Comparison of ENCODE assay signal across 7 cellular contexts in genomic region chr12:55818140-55818728, GRCh38. TPM values are rescaled to one million over a fixed set of nuclear protein-coding genes. Genes with fewer than 3 reads are reported as not detected.
DNase-seq lines count a peak whose midpoint lies in the region; ATAC-seq and TF ChIP-seq lines count a peak whose summit lies in the region.
"Had no signal": no experiment of that assay in that cellular context is flagged by ENCODE, and none has a peak within 500 bp of the region (broad histone marks: within the 10 kb centered on the region; RNA-seq: fewer than 3 reads in every experiment).

No MANE protein-coding gene starts in this region.

- H3K9me3 Mint-ChIP-seq in GM23338, result no peaks in the 10 kb centered on the region
- H3K9me3 Mint-ChIP-seq: IgD-negative memory B cell had no signal

- peaks cover 10% of the 10 kb centered on the region for H3K36me3 ChIP-seq in BJ (ENCODE audit: control insufficient read depth, insufficient read depth, low read length)
- peaks cover 30% of the 10 kb centered on the region for H3K36me3 ChIP-seq in GM23338 (ENCODE audit: insufficient read depth)

- CTCF ChIA-PET in BJ (lab: Yijun Ruan, JAX) (interaction anchor here (0.6 to 4.7 kb wide), 9 partner anchors 11 to 122 kb away, joined by 3 to 20 read pairs (median 5); partner anchors contain the start of genes DNAJC14 and PYM1), RWPE1 (lab: Yijun Ruan, JAX) (interaction anchor here (1.4 kb wide), 1 partner anchor 122 kb away, joined by 5 read pairs; no protein-coding TSS in a partner anchor)

- no peak for DNase-seq in BJ (ENCODE audit: low read depth)
- DNase-seq in GM23338 (ENCODE audit: low spot score), result no peak
- peak; percentile 69 for DNase-seq in RWPE1 (ENCODE audit: low spot score)
- DNase-seq in iris pigment epithelial cell (ENCODE audit: low read depth), result peak; percentile 25
- DNase-seq in cortex of kidney (lab: John Stamatoyannopoulos, UW), result no peak
- DNase-seq in activated naive CD4-positive, alpha-beta T cell treated with Interleukin-2 at 50 U/mL for 16 hours, result no peak

- H4K20me1 ChIP-seq in GM23338 (replicated peaks; ENCODE audit: insufficient read depth), result peaks cover 35% of the 10 kb centered on the region

- H3K27ac Mint-ChIP-seq in GM23338, result no peak overlapping the region
- H3K27ac Mint-ChIP-seq: IgD-negative memory B cell had no signal

- H3K9me2 ChIP-seq in GM23338 (ENCODE audit: insufficient read depth), result no peaks in the 10 kb centered on the region

- H3K36me3 Mint-ChIP-seq in GM23338 (ENCODE audit: low read depth), result peaks cover 46% of the 10 kb centered on the region
- H3K36me3 Mint-ChIP-seq: IgD-negative memory B cell had no signal

- H3K27me3 ChIP-seq in BJ (ENCODE audit: control insufficient read depth, insufficient read depth, low read length) (no peaks in the 10 kb centered on the region), GM23338 (ENCODE audit: insufficient read depth) (no peaks in the 10 kb centered on the region)

- H3K27ac ChIP-seq in GM23338 (ENCODE audit: low read depth), result no peak overlapping the region
- H3K27ac ChIP-seq in RWPE1, result peak overlapping the region; percentile 83

- H3K4me1 ChIP-seq in GM23338 (ENCODE audit: insufficient read depth), result peaks cover 38% of the 10 kb centered on the region

- no peak overlapping the region for H3K4me3 Mint-ChIP-seq in GM23338
- H3K4me3 Mint-ChIP-seq: IgD-negative memory B cell had no signal

- H3K4me1 Mint-ChIP-seq in GM23338, result peaks cover 29% of the 10 kb centered on the region

- H2AFZ ChIP-seq in GM23338, result no peak overlapping the region

- TF ChIP-seq CTCF in BJ (IDR thresholded peaks at IDR 0.05; ENCODE audit: insufficient read depth, low read depth, low read length) (no peak), GM23338 (conservative IDR thresholded peaks at IDR 0.05; ENCODE audit: low read depth in 2 of 2) (no peak), RWPE1 (conservative IDR thresholded peaks at IDR 0.05; ENCODE audit: low read depth) (no peak)

- ATAC-seq in GM23338, result peak; percentile 21

- H3K27me3 Mint-ChIP-seq in GM23338 (ENCODE audit: insufficient read depth, low read depth, poor library complexity), result peaks cover 3% of the 10 kb centered on the region
- H3K27me3 Mint-ChIP-seq: IgD-negative memory B cell had no signal

- peak overlapping the region; percentile 93 for H3K4me2 ChIP-seq in GM23338

- peak overlapping the region; percentile 76 for H3K4me3 ChIP-seq in BJ (ENCODE audit: low read depth, low read length)
- H3K4me3 ChIP-seq in GM23338, result peak overlapping the region; percentile 82

- POLR2A ChIA-PET in BJ (lab: Charles Lee) (interaction anchor here (0.6 to 2.9 kb wide), 5 partner anchors 12 to 143 kb away, joined by 3 to 30 read pairs (median 4); partner anchors contain the start of gene DNAJC14), RWPE1 (lab: Yijun Ruan, JAX; ENCODE audit: low non-redundant PET) (interaction anchor here (0.9 to 1.4 kb wide), 2 partner anchors 11 to 110 kb away, joined by 3 to 12 read pairs; partner anchors contain the start of genes DNAJC14 and PYM1)

- peaks cover 59% of the 10 kb centered on the region for H3K79me2 ChIP-seq in GM23338 (replicated peaks; ENCODE audit: insufficient read depth)

- H3F3A ChIP-seq in GM23338 (replicated peaks; ENCODE audit: low read depth), result peaks cover 31% of the 10 kb centered on the region; the same call in 1 of the 2 replicates

TF ChIP-seq in GM23338, 12 proteins besides CTCF, POLR2A, EP300 and RAD21 (continues in another document):
- no peak for TF ChIP-seq ETS1 (IDR thresholded peaks at IDR 0.05)
- no peak for TF ChIP-seq POLR2AphosphoS5 (IDR thresholded peaks at IDR 0.05; ENCODE audit: low read depth)
- no peak for TF ChIP-seq ZNF462 (CRISPR knock-in tag; IDR thresholded peaks at IDR 0.05)
- no peak for TF ChIP-seq STAT1 (IDR thresholded peaks at IDR 0.05; ENCODE audit: unreplicated experiment)
- TF ChIP-seq NANOG (IDR thresholded peaks at IDR 0.05; ENCODE audit: borderline replicate concordance), result no peak
- TF ChIP-seq EZH2 (IDR thresholded peaks at IDR 0.05; ENCODE audit: low read depth, unreplicated experiment), result no peak
- no peak for TF ChIP-seq CREB1 (CRISPR knock-in tag; IDR thresholded peaks at IDR 0.05; ENCODE audit: low read depth)
- TF ChIP-seq JUNB (IDR thresholded peaks at IDR 0.05; ENCODE audit: unreplicated experiment), result no peak

RNA-seq across cellular contexts. Expression of gene ORMDL2, which starts 0.4 kb away (rescaled TPM):
- polyA plus RNA-seq in BJ (2011; rRNA removed) (47.4 and 63.9 TPM in 2 replicates), GM23338 (2016; fragmentation: Nextera tagmentation; extraction: Ambion mirVana) (55.1 and 58.7 TPM in 2 replicates)
- 40.1 and 57.1 TPM in 2 replicates for polyA minus RNA-seq in BJ (2011; rRNA and poly(A)+ RNA removed)
- 12.4 and 18.0 TPM in 2 replicates for total RNA-seq in GM23338 (2014; rRNA removed; shearing (Covaris generic))

RNA-seq across cellular contexts. Expression of gene SARNP, which starts 0.7 kb away (rescaled TPM):
- polyA plus RNA-seq in BJ (2011; rRNA removed) (52.1 and 102 TPM in 2 replicates), GM23338 (2016; fragmentation: Nextera tagmentation; extraction: Ambion mirVana) (291 and 313 TPM in 2 replicates)
- 17.8 and 23.2 TPM in 2 replicates for polyA minus RNA-seq in BJ (2011; rRNA and poly(A)+ RNA removed)
- total RNA-seq in GM23338 (2014; rRNA removed; shearing (Covaris generic)), result 96.0 and 115 TPM in 2 replicates

RNA-seq across cellular contexts. Expression of gene DNAJC14, which starts 11.2 kb away (rescaled TPM):
- polyA plus RNA-seq in BJ (2011; rRNA removed), result 6.4 and 8.4 TPM in 2 replicates
- polyA minus RNA-seq in BJ (2011; rRNA and poly(A)+ RNA removed), result 8.2 and 9.8 TPM in 2 replicates
- total RNA-seq in GM23338 (2014; rRNA removed; shearing (Covaris generic)), result 28.9 and 35.1 TPM in 2 replicates
- 8.9 and 9.7 TPM in 2 replicates for polyA plus RNA-seq in GM23338 (2016; fragmentation: Nextera tagmentation; extraction: Ambion mirVana)

RNA-seq across cellular contexts. Expression of gene MMP19, which starts 24.5 kb away (rescaled TPM):
- polyA plus RNA-seq in BJ (2011; rRNA removed) (34.2 and 40.7 TPM in 2 replicates), GM23338 (2016; fragmentation: Nextera tagmentation; extraction: Ambion mirVana) (0.17 and 1.5 TPM in 2 replicates)
- 11.0 and 14.1 TPM in 2 replicates for polyA minus RNA-seq in BJ (2011; rRNA and poly(A)+ RNA removed)
- 0.08 and 1.4 TPM in 2 replicates for total RNA-seq in GM23338 (2014; rRNA removed; shearing (Covaris generic))
- polyA plus RNA-seq: IgD-negative memory B cell had no signal

Comparison
In these comparisons a context has a peak if more than half of its experiments do, and no peak if none do; other contexts are left out.
1. DNase-seq: peak in RWPE1 (single experiment) and iris pigment epithelial cell (single experiment); none in BJ (single experiment), GM23338 (single experiment), cortex of kidney (single experiment) and activated naive CD4-positive, alpha-beta T cell treated with Interleukin-2 at 50 U/mL for 16 hours (single experiment).